Comparison of ENCODE assay signal across 8 cellular contexts in the genomic region with DNA sequence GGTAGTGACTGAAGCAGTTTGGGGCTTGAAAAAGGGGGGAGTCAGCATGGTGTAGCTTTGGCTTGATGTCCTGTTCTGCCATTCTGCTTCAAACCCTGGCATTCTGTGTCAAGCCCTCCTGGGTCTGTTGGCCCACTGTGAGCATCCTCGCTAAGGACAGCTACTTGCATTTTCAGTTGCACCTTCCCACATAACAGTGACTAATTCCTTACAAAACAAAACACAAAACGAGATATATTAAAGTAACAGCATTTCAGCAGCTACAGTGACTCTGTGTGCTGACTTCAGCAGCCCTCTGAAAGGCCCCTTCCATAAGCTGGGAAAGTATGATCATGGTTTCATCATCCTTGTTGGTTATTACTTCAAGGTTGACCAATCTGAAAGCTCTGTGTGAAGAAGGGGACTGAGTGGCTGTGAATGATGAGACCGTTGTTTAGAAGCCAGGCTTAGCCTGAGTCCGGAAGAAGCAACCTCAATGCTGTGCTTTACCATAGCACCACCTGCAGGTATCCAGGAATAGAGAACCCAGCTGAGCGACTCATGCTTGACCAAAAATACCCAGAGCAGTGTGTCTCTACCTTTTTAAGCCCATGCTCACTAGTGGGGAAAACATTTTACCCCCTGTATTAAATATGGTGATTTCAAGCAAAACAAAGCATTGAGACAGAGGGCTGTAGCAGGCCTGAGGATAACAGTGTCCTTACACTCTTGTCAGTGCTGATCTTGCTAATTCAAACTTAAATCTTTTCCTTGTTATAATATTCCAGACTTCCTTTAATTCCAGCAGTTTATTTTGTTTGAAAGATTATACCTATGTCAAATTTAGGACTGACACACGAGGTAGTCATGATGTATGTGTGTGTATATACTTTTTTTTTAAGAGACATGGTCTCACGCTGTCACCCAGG. TPM values are rescaled to one million over a fixed set of nuclear protein-coding genes. Genes with fewer than 3 reads are reported as not detected.
DNase-seq lines count a peak whose midpoint lies in the region; ATAC-seq and TF ChIP-seq lines count a peak whose summit lies in the region.

No MANE protein-coding gene starts in this region.

- peak; percentile 93 for TF ChIP-seq CTCF in parathyroid adenoma (IDR thresholded peaks at IDR 0.05)

- peak; percentile 76 to 82 for ATAC-seq in CD4-positive, CD25-positive, alpha-beta regulatory T cell (ENCODE audit: low read depth in 2 of 2)
- peak; percentile 81 for ATAC-seq in GM18520 (IDR thresholded peaks at IDR 0.05; ENCODE audit: unreplicated experiment)
- ATAC-seq in HG02943 (IDR thresholded peaks at IDR 0.05; ENCODE audit: low read depth, unreplicated experiment): peak; percentile 62
- peak; percentile 95 to 96 for ATAC-seq in activated T-cell treated with anti-CD3 and anti-CD28 coated beads, Interleukin-2, amount 50 U/mL, for 72 hours (replicated peaks in 1 of 2)

- H3K36me3 ChIP-seq in CD4-positive, CD25-positive, alpha-beta regulatory T cell (ENCODE audit: control insufficient read depth, insufficient read depth, low read length): peaks cover 22% of the 10 kb centered on the region
- H3K36me3 ChIP-seq in parathyroid adenoma (ENCODE audit: control insufficient read depth, insufficient read depth, low read length): no peaks in the 10 kb centered on the region

- no peaks in the 10 kb centered on the region for H3K79me2 ChIP-seq in parathyroid adenoma

- no peak overlapping the region for H3K4me2 ChIP-seq in parathyroid adenoma (ENCODE audit: low read length)

- H3K27ac Mint-ChIP-seq in CD4-positive, CD25-positive, alpha-beta regulatory T cell: peak overlapping the region in 2 of 3 donors; percentile 6 to 70
- peak overlapping the region; percentile 49 for H3K27ac Mint-ChIP-seq in activated T-cell treated with anti-CD3 and anti-CD28 coated beads, Interleukin-2, amount 50 U/mL, for 72 hours

- H3K4me1 Mint-ChIP-seq in CD4-positive, CD25-positive, alpha-beta regulatory T cell: peaks cover 0 to 10% (median 2%) of the 10 kb centered on the region in 4 donors
- H3K4me1 Mint-ChIP-seq in activated T-cell treated with anti-CD3 and anti-CD28 coated beads, Interleukin-2, amount 50 U/mL, for 72 hours (ENCODE audit: low read depth): peaks cover 29% of the 10 kb centered on the region

- no peaks in the 10 kb centered on the region for H3K27me3 ChIP-seq in CD4-positive, CD25-positive, alpha-beta regulatory T cell (ENCODE audit: control insufficient read depth, insufficient read depth, low read length)
- no peaks in the 10 kb centered on the region for H3K27me3 ChIP-seq in parathyroid adenoma (ENCODE audit: control insufficient read depth, insufficient read depth, low read length)

- H3K36me3 Mint-ChIP-seq in CD4-positive, CD25-positive, alpha-beta regulatory T cell: peaks cover 4% of the 10 kb centered on the region
- no peaks in the 10 kb centered on the region for H3K36me3 Mint-ChIP-seq in activated T-cell treated with anti-CD3 and anti-CD28 coated beads, Interleukin-2, amount 50 U/mL, for 72 hours (ENCODE audit: insufficient read depth in 2 of 2)

- H3K9me3 Mint-ChIP-seq in CD4-positive, CD25-positive, alpha-beta regulatory T cell: no peaks in the 10 kb centered on the region
- H3K9me3 Mint-ChIP-seq in activated T-cell treated with anti-CD3 and anti-CD28 coated beads, Interleukin-2, amount 50 U/mL, for 72 hours: no peaks in the 10 kb centered on the region

- no peaks in the 10 kb centered on the region for H3K27me3 Mint-ChIP-seq in CD4-positive, CD25-positive, alpha-beta regulatory T cell
- no peaks in the 10 kb centered on the region for H3K27me3 Mint-ChIP-seq in activated T-cell treated with anti-CD3 and anti-CD28 coated beads, Interleukin-2, amount 50 U/mL, for 72 hours (ENCODE audit: low read depth)

- no peak overlapping the region for H3K4me3 Mint-ChIP-seq in CD4-positive, CD25-positive, alpha-beta regulatory T cell
- H3K4me3 Mint-ChIP-seq in activated T-cell treated with anti-CD3 and anti-CD28 coated beads, Interleukin-2, amount 50 U/mL, for 72 hours: peak overlapping the region; percentile 1 to 39

- H3K4me3 ChIP-seq in CD4-positive, CD25-positive, alpha-beta regulatory T cell (ENCODE audit: low read depth, low read length): no peak overlapping the region
- H3K4me3 ChIP-seq in parathyroid adenoma (ENCODE audit: low read depth, low read length): no peak overlapping the region

- H3K27ac ChIP-seq in CD4-positive, CD25-positive, alpha-beta regulatory T cell (ENCODE audit: insufficient read depth, low read length, poor library complexity, severe bottlenecking): peak overlapping the region; percentile 28
- peak overlapping the region; percentile 7 for H3K27ac ChIP-seq in parathyroid adenoma

- H3K9ac ChIP-seq in parathyroid adenoma: no peak overlapping the region

- H2AFZ ChIP-seq in parathyroid adenoma: peak overlapping the region; percentile 58

- H3K4me1 ChIP-seq in CD4-positive, CD25-positive, alpha-beta regulatory T cell (ENCODE audit: control insufficient read depth, insufficient read depth, low read length, poor library complexity, severe bottlenecking): peaks cover 6% of the 10 kb centered on the region
- H3K4me1 ChIP-seq in parathyroid adenoma: peaks cover 47% of the 10 kb centered on the region

- DNase-seq in CD4-positive, CD25-positive, alpha-beta regulatory T cell: peak; percentile 17 to 81 (median 37)
- peak; percentile 4 for DNase-seq in NCI-H2227 treated with DMSO at 0.1 percent for 48 hours (lab: John Stamatoyannopoulos, UW)
- peak; percentile 53 to 68 for DNase-seq in activated T-cell treated with anti-CD3 and anti-CD28 coated beads, Interleukin-2, amount 50 U/mL, for 72 hours
- peak; percentile 85 for DNase-seq in germinal center (ENCODE audit: low spot score)
- DNase-seq in T-helper 9 cell: no peak

- H3K9me3 ChIP-seq in CD4-positive, CD25-positive, alpha-beta regulatory T cell (ENCODE audit: control insufficient read depth in 2 of 2, low read length in 2 of 2): no peaks in the 10 kb centered on the region
- H3K9me3 ChIP-seq in parathyroid adenoma (ENCODE audit: control insufficient read depth, low read length): no peaks in the 10 kb centered on the region

RNA-seq across cellular contexts. Expression of gene CC2D2B, which starts 42.6 kb away (rescaled TPM):
- 3.1 TPM for total RNA-seq in CD4-positive, CD25-positive, alpha-beta regulatory T cell
- under 1 TPM in 1 of 4 donors, not detected in 3; 0.63 TPM for polyA plus RNA-seq in CD4-positive, CD25-positive, alpha-beta regulatory T cell
- under 1 TPM in 1 of 2 donors, not detected in 1; 0.22 TPM for total RNA-seq in activated T-cell treated with anti-CD3 and anti-CD28 coated beads, Interleukin-2, amount 50 U/mL, for 72 hours

Comparison
In these comparisons a context has a peak if more than half of its experiments do, and no peak if none do; other contexts are left out.
1. H3K4me3 Mint-ChIP-seq: peak in activated T-cell treated with anti-CD3 and anti-CD28 coated beads, Interleukin-2, amount 50 U/mL, for 72 hours (2 of 2); none in CD4-positive, CD25-positive, alpha-beta regulatory T cell (0 of 4).
2. Peak in every context shown above with its lines, with median percentiles within 50 percentile points of each other: ATAC-seq.